In genomic region chr6:32151885-32152311, GRCh38 we compare ENCODE assay signal across 10 cellular contexts. TPM values are rescaled to one million over a fixed set of nuclear protein-coding genes. Genes with fewer than 3 reads are reported as not detected.
DNase-seq lines count a peak whose midpoint lies in the region; ATAC-seq, FAIRE-seq and TF ChIP-seq lines count a peak whose summit lies in the region.
"Had no signal": no experiment of that assay in that cellular context is flagged by ENCODE, and none has a peak within 500 bp of the region (broad histone marks: within the 10 kb centered on the region; RNA-seq: fewer than 3 reads in every experiment).

PRRT1 (minus strand) TSS chr6:32151939; CDS start chr6:32151827, 112 bp downstream.

- H2AK5ac ChIP-seq in H1 (ENCODE audit: low read depth, low read length), result no peak within 1 kb of the TSS; the same call in 1 of the 2 replicates

- TF ChIP-seq RAD21 in H1 (IDR thresholded peaks at IDR 0.05 in 1 of 2, conservative IDR thresholded peaks at IDR 0.05 in 1 of 2; ENCODE audit: low read depth in 2 of 2, low read length in 2 of 2), result no peak

- ATAC-seq in HG02623 (IDR thresholded peaks at IDR 0.05; ENCODE audit: unreplicated experiment) (no peak), HG03025 (IDR thresholded peaks at IDR 0.05; ENCODE audit: low FRiP score, unreplicated experiment) (no peak)
- ATAC-seq: esophagus mucosa had no signal

- no peak within 1 kb of the TSS for H2AFZ ChIP-seq in H1 (ENCODE audit: low read length)

- peak within 1 kb of the TSS; percentile 44; the same call in 1 of the 2 replicates for H2BK5ac ChIP-seq in H1 (ENCODE audit: low read depth, low read length)

- H2BK12ac ChIP-seq in H1 (ENCODE audit: low read depth, low read length), result no peak within 1 kb of the TSS; the same call in 1 of the 2 replicates

- peak within 1 kb of the TSS; percentile 98; the same call in 1 of the 2 replicates for H2BK15ac ChIP-seq in H1 (ENCODE audit: low read length)

- no peak for DNase-seq in AG09309 (ENCODE audit: low read depth)
- peak in 1 of 2 experiments; percentile 51 for DNase-seq in H1 (ENCODE audit: low read depth in 1 of 2, low spot score in 2 of 2)
- DNase-seq in nephron progenitor cell, result no peak
- no peak for DNase-seq in NCI-H510A (lab: John Stamatoyannopoulos, UW)
- DNase-seq in H4 (ENCODE audit: low spot score), result no peak
- DNase-seq: NCI-H510A treated with DMSO at 0.1 percent for 48 hours had no signal

- no peak within 1 kb of the TSS for H4K5ac ChIP-seq in H1 (ENCODE audit: insufficient read length, low read depth, low read length)

- 0 out of 2 replicates have a peak within 1 kb of the TSS, but pooled peaks have one; percentile 21 for H2BK20ac ChIP-seq in H1 (ENCODE audit: low read length)

- H4K91ac ChIP-seq in H1 (replicated peaks; ENCODE audit: insufficient read length, low read length), result peak within 1 kb of the TSS; percentile 18

- H3K79me1 ChIP-seq in H1 (ENCODE audit: low read depth, low read length), result 0 out of 2 replicates have a peak, but pooled peaks cover 3% of the 10 kb centered on the region

- H3K36me3 Mint-ChIP-seq in nephron progenitor cell (ENCODE audit: low read depth), result peaks cover 12% of the 10 kb centered on the region

- H3K36me3 ChIP-seq in KOPT-K1 (ENCODE audit: insufficient read depth, low read length), result peaks cover 13% of the 10 kb centered on the region
- H3K36me3 ChIP-seq in H1 (ENCODE audit: control insufficient read depth in 2 of 4, insufficient read depth in 4 of 4, low read length in 3 of 4), result peaks cover 2 to 4% (median 3%) of the 10 kb centered on the region in 4 experiments; a peak in 3 of 8 replicates

- H3K23ac ChIP-seq in H1 (ENCODE audit: insufficient read length), result no peak within 1 kb of the TSS

- H2BK120ac ChIP-seq in H1 (replicated peaks; ENCODE audit: low read depth, low read length), result no peak within 1 kb of the TSS

- WGBS in H1 (ENCODE audit: extremely low coverage in 1 of 2, insufficient coverage in 1 of 2, insufficient read length in 1 of 2, insufficient replicate concordance in 2 of 2, low coverage in 1 of 2, low lambda C conversion rate in 2 of 2, missing lambda C conversion rate in 1 of 2), 2 experiments, result 12% methylated on average over 6 of the region's 19 CpGs; no CpG with 5 or more reads in 1 of the 2 experiments

- H3K27me3 Mint-ChIP-seq in nephron progenitor cell (ENCODE audit: low read depth, poor library complexity), result peaks cover 56% of the 10 kb centered on the region

- H3K27ac Mint-ChIP-seq in nephron progenitor cell, result no peak within 1 kb of the TSS

- H4K8ac ChIP-seq in H1 (ENCODE audit: extremely low read depth, insufficient read depth, low read length), result no peak within 1 kb of the TSS

- peaks cover 78% of the 10 kb centered on the region for H3K4me1 Mint-ChIP-seq in nephron progenitor cell

- peaks cover 14 to 36% (median 16%) of the 10 kb centered on the region in 4 experiments for H3K4me1 ChIP-seq in H1 (replicated peaks in 1 of 4; ENCODE audit: control insufficient read depth in 3 of 4, insufficient read depth in 4 of 4, low read length in 3 of 4)

- no peak for TF ChIP-seq EP300 in H1 (IDR thresholded peaks at IDR 0.05; ENCODE audit: borderline replicate concordance in 1 of 2, low read depth in 2 of 2, low read length in 2 of 2)

- peaks cover 8% of the 10 kb centered on the region for H3K9me3 Mint-ChIP-seq in nephron progenitor cell

- H3K9me3 ChIP-seq in KOPT-K1 (ENCODE audit: insufficient read depth, low read length, poor library complexity, severe bottlenecking), result no peaks in the 10 kb centered on the region
- no peaks in the 10 kb centered on the region for H3K9me3 ChIP-seq in H1 (ENCODE audit: insufficient read depth in 2 of 2, low read depth in 1 of 2, low read length in 1 of 2)

- TF ChIP-seq POLR2A in H1 (IDR thresholded peaks at IDR 0.05; ENCODE audit: control extremely low read depth in 1 of 2, low read depth in 2 of 2, low read length in 2 of 2), result no peak

- no peak for FAIRE-seq in H1 (lab: Jason Lieb, UNC)

- peak within 1 kb of the TSS; percentile 14 for H3K27ac ChIP-seq in KOPT-K1 (ENCODE audit: low read depth, low read length, poor library complexity, severe bottlenecking)
- H3K27ac ChIP-seq in H1 (ENCODE audit: low read depth, low read length), result no peak within 1 kb of the TSS

- H3K4me3 ChIP-seq in AG09309 (ENCODE audit: control insufficient read depth, low read depth, low read length) (peak within 1 kb of the TSS; percentile 80), H1 (ENCODE audit: extremely low read depth in 1 of 4, insufficient read depth in 2 of 4, low read depth in 3 of 4, low read length in 4 of 4) (peak within 1 kb of the TSS; percentile 77 to 98 (median 92); a peak in 7 of 8 replicates)

- peak within 1 kb of the TSS; percentile 10 for H3K4ac ChIP-seq in H1 (replicated peaks; ENCODE audit: insufficient read length, low read depth, low read length)

- peak within 1 kb of the TSS; percentile 94 to 100 for H3K4me2 ChIP-seq in H1 (ENCODE audit: insufficient read depth in 1 of 2, low read depth in 2 of 2, low read length in 2 of 2)

- POLR2A ChIA-PET in H1 (lab: Charles Lee; ENCODE audit: partially characterized antibody), result interaction anchor here (0.7 to 4.7 kb wide), 22 partner anchors 9 to 81 kb away, joined by 3 to 30 read pairs (median 4); partner anchors contain the start of genes ATF6B, EGFL8, FKBPL and GPSM3

- peak within 1 kb of the TSS; percentile 95 for H3K4me3 Mint-ChIP-seq in nephron progenitor cell

- H3K27me3 ChIP-seq in H1 (replicated peaks in 1 of 4; ENCODE audit: control insufficient read depth in 3 of 4, extremely low read depth in 1 of 4, insufficient read depth in 3 of 4, low read length in 3 of 4), result peaks cover 4 to 41% (median 37%) of the 10 kb centered on the region in 4 experiments

- peak within 1 kb of the TSS; percentile 62; the same call in 1 of the 2 replicates for H3K18ac ChIP-seq in H1 (ENCODE audit: extremely low read depth, low read length)

- peaks cover 0 to 5% of the 10 kb centered on the region in 2 experiments; a peak in 1 of 4 replicates for H3K79me2 ChIP-seq in H1 (ENCODE audit: control insufficient read depth in 1 of 2, insufficient read depth in 2 of 2, low read length in 2 of 2)

- peak within 1 kb of the TSS in 1 of 4 experiments; percentile 19; a peak in 3 of 7 replicates for H3K9ac ChIP-seq in H1 (replicated peaks in 1 of 4; ENCODE audit: extremely low read depth in 1 of 4, low read depth in 3 of 4, low read length in 3 of 4)

- peaks cover 25% of the 10 kb centered on the region for H3K23me2 ChIP-seq in H1 (ENCODE audit: low read depth, low read length)

- CTCF ChIA-PET in H1 (lab: Charles Lee; ENCODE audit: partially characterized antibody), result interaction anchor here (1.0 to 4.7 kb wide), 9 partner anchors 11 to 44 kb away, joined by 3 to 23 read pairs (median 5); partner anchors contain the start of genes ATF6B and EGFL8

- no peaks in the 10 kb centered on the region for H4K20me1 ChIP-seq in H1 (replicated peaks in 1 of 2; ENCODE audit: control insufficient read depth in 1 of 2, insufficient read depth in 2 of 2, low read length in 2 of 2)

- TF ChIP-seq CTCF in AG09309 (IDR thresholded peaks at IDR 0.05; ENCODE audit: control insufficient read depth, insufficient read depth, low read depth, low read length, missing control alignments), result no peak
- TF ChIP-seq CTCF in H1 (IDR thresholded peaks at IDR 0.05; ENCODE audit: control extremely low read depth in 1 of 3, insufficient read depth in 1 of 3, low read depth in 1 of 3, low read length in 3 of 3), result no peak
- TF ChIP-seq CTCF in nephron progenitor cell (IDR thresholded peaks at IDR 0.05), result no peak

- no peak within 1 kb of the TSS for H3K14ac ChIP-seq in H1 (ENCODE audit: insufficient read length)

- no peak within 1 kb of the TSS for H3K56ac ChIP-seq in H1 (replicated peaks; ENCODE audit: insufficient read length, low read depth, low read length)

TF ChIP-seq in H1, 55 proteins besides CTCF, POLR2A, EP300 and RAD21:
- TF ChIP-seq EGR1 (IDR thresholded peaks at IDR 0.05; ENCODE audit: borderline replicate concordance, low read depth, low read length), result no peak
- no peak for TF ChIP-seq ATF3 (IDR thresholded peaks at IDR 0.05; ENCODE audit: insufficient read depth, low read depth, low read length)
- no peak for TF ChIP-seq CBX5 (IDR thresholded peaks at IDR 0.05; ENCODE audit: low read depth, low read length)
- no peak for TF ChIP-seq SIRT6 (IDR thresholded peaks at IDR 0.05; ENCODE audit: low read length)
- no peak for TF ChIP-seq JUND (IDR thresholded peaks at IDR 0.05; ENCODE audit: low read length)
- no peak for TF ChIP-seq MAFK (IDR thresholded peaks at IDR 0.05; ENCODE audit: low read depth, low read length)
- TF ChIP-seq RFX5 (IDR thresholded peaks at IDR 0.05; ENCODE audit: borderline replicate concordance, low read depth, low read length), result no peak
- TF ChIP-seq GTF2F1 (IDR thresholded peaks at IDR 0.05; ENCODE audit: borderline replicate concordance, low read depth, low read length), result no peak
- no peak for TF ChIP-seq TAF7 (optimal IDR thresholded peaks at IDR 0.05; ENCODE audit: borderline replicate concordance, low read depth, low read length)
- TF ChIP-seq RXRA (IDR thresholded peaks at IDR 0.05; ENCODE audit: insufficient read depth, low read depth, low read length), result no peak
- no peak for TF ChIP-seq YY1 (IDR thresholded peaks at IDR 0.05; ENCODE audit: low read depth, low read length)

RNA-seq across cellular contexts. Expression of gene PRRT1, which starts in this region (rescaled TPM):
- 2.8 TPM in 2 replicates for total RNA-seq in H1 (2021; fragmentation: NEBNext Ultra II Directional; extraction: Animal tissue kit (Norgen Biotek cat#: 25700))
- polyA plus RNA-seq in H1 (2011; rRNA removed), result 0.71 and 1.4 TPM in 2 replicates
- polyA plus RNA-seq in H1 (2011; cell fraction: cytosol; rRNA removed), result 0.45 TPM
- 1.8 TPM for polyA plus RNA-seq in H1 (2011; cell fraction: nucleus; rRNA removed)
- 1.9 to 2.8 TPM (median 2.2 TPM) in 4 replicates for polyA plus RNA-seq in H1 (2012, experiment 1 of 2)
- 2.5 TPM for polyA plus RNA-seq in H1 (2012, experiment 2 of 2)
- polyA plus RNA-seq in H1 (2013, experiment 1 of 2), result 5.9 TPM
- polyA plus RNA-seq in H1 (2013, experiment 2 of 2), result 5.7 TPM
- polyA minus RNA-seq in H1 (2011; rRNA and poly(A)+ RNA removed), result 0.13 and 0.49 TPM in 2 replicates
- polyA minus RNA-seq in H1 (2011; cell fraction: cytosol; rRNA and poly(A)+ RNA removed), result 1.1 TPM
- polyA minus RNA-seq in H1 (2011; cell fraction: nucleus; rRNA and poly(A)+ RNA removed), result 0.20 TPM
- 0.10 TPM in 1 of 2 replicates, not detected in the other for total RNA-seq in H4 (2014; rRNA removed; shearing (Covaris generic))
